ENCODE assay signal across 9 cellular contexts in genomic region chr1:178579562-178579961, GRCh38.
DNase-seq lines count a peak whose midpoint lies in the region; ATAC-seq, FAIRE-seq and TF ChIP-seq lines count a peak whose summit lies in the region.
"Had no signal": no experiment of that assay in that cellular context is flagged by ENCODE, and none has a peak within 500 bp of the region (broad histone marks: within the 10 kb centered on the region; RNA-seq: fewer than 3 reads in every experiment).

No MANE protein-coding gene starts in this region.

- H3K36me3 ChIP-seq in SU-DHL-6 (ENCODE audit: low read length): no peaks in the 10 kb centered on the region
- no peaks in the 10 kb centered on the region for H3K36me3 ChIP-seq in HepG2 (replicated peaks in 1 of 2; ENCODE audit: control insufficient read depth in 1 of 2, insufficient read depth in 2 of 2, low read length in 2 of 2)

- H3K27ac ChIP-seq in SU-DHL-6 (ENCODE audit: low read depth, low read length): peak overlapping the region; percentile 97
- H3K27ac ChIP-seq in HepG2 (ENCODE audit: extremely low read length, insufficient read depth, low read length): no peak overlapping the region

- no peaks in the 10 kb centered on the region for H3K9me2 ChIP-seq in SU-DHL-6 (replicated peaks; ENCODE audit: insufficient read depth, low read length)

- H3K9me3 ChIP-seq in SU-DHL-6 (ENCODE audit: insufficient read depth, low read length) (no peaks in the 10 kb centered on the region), HepG2 (ENCODE audit: low read length) (no peaks in the 10 kb centered on the region)

- no peak for TF ChIP-seq RAD21 in HepG2 (CRISPR knock-in tag; IDR thresholded peaks at IDR 0.05)

- BruUV-seq in HepG2 (replicated peaks; lab: Mats Ljungman, UMichigan): no TSS peak

- no peak for DNase-seq in SW480 (ENCODE audit: low spot score)
- DNase-seq in HepG2 (ENCODE audit: low spot score): no peak
- no peak for DNase-seq in NCI-H146 treated with DMSO at 0.1 percent for 48 hours (lab: John Stamatoyannopoulos, UW; ENCODE audit: unreplicated experiment)
- DNase-seq in stimulated activated naive CD4-positive, alpha-beta T cell (lab: John Stamatoyannopoulos, UW): no peak
- DNase-seq: NCI-H1092 had no signal

- intact Hi-C loops in HepG2 (cut with micrococcal nuclease; ENCODE audit: unreplicated experiment): no loop called here

- H4K20me1 ChIP-seq in SU-DHL-6 (ENCODE audit: low read depth, low read length) (no peaks in the 10 kb centered on the region), HepG2 (ENCODE audit: insufficient read depth, low read length) (no peaks in the 10 kb centered on the region)

- peaks cover 64% of the 10 kb centered on the region for H3F3A ChIP-seq in SU-DHL-6 (ENCODE audit: insufficient read depth)

- H3K79me2 ChIP-seq in SU-DHL-6 (ENCODE audit: insufficient read depth, low read length) (no peaks in the 10 kb centered on the region), HepG2 (ENCODE audit: insufficient read depth, low read length) (no peaks in the 10 kb centered on the region)

- CTCF ChIA-PET in HepG2 (lab: Yijun Ruan, JAX; ENCODE audit: low intra/inter-chr PET ratio, low total read pairs): no interaction called here

- ATAC-seq in GM18868 (IDR thresholded peaks at IDR 0.05; ENCODE audit: unreplicated experiment) (peak; percentile 59), GM21576 (IDR thresholded peaks at IDR 0.05; ENCODE audit: unreplicated experiment) (peak; percentile 60), HG03342 (IDR thresholded peaks at IDR 0.05; ENCODE audit: unreplicated experiment) (peak; percentile 47), HepG2 (no peak)

- TF ChIP-seq POLR2A in HepG2 (IDR thresholded peaks at IDR 0.05; ENCODE audit: insufficient read depth in 1 of 2, low read depth in 2 of 2, low read length in 2 of 2): no peak

- H3K4me1 ChIP-seq in HepG2 (ENCODE audit: insufficient read depth, low read length): no peaks in the 10 kb centered on the region

- WGBS in HepG2 (ENCODE audit: low lambda C conversion rate): 74% methylated on average over 5 of the region's 6 CpGs

- in situ Hi-C loops in HepG2 (cut with HindIII; ENCODE audit: extremely low pct_ligation_motif_present, low pct_unique_long_range_greater_than_20kb): no loop called here

- TF ChIP-seq CTCF in SU-DHL-6 (IDR thresholded peaks at IDR 0.05; ENCODE audit: insufficient read depth, low read length, poor library complexity, severe bottlenecking) (no peak), HepG2 (CRISPR knock-in tag; IDR thresholded peaks at IDR 0.05) (no peak)

- TF ChIP-seq EP300 in HepG2 (IDR thresholded peaks at IDR 0.05; ENCODE audit: low read depth in 2 of 2, low read length in 2 of 2): no peak
- no peak for TF ChIP-seq EP300 in HepG2 (CRISPR knock-in tag; IDR thresholded peaks at IDR 0.05; ENCODE audit: borderline replicate concordance)

- H3K9ac ChIP-seq in SU-DHL-6 (ENCODE audit: low read length) (peak overlapping the region; percentile 64), HepG2 (ENCODE audit: insufficient read depth, low read depth, low read length) (no peak overlapping the region)

- H3K4me3 ChIP-seq in SU-DHL-6 (ENCODE audit: insufficient read depth, low read length, poor library complexity, severe bottlenecking): peak overlapping the region; percentile 31
- H3K4me3 ChIP-seq in HepG2 (replicated peaks in 1 of 3; ENCODE audit: insufficient read depth in 1 of 3, low read depth in 2 of 3, low read length in 3 of 3): no peak overlapping the region

- H3K4me2 ChIP-seq in SU-DHL-6 (ENCODE audit: low read depth, low read length, poor library complexity, severe bottlenecking) (peak overlapping the region; percentile 66), HepG2 (ENCODE audit: low read depth, low read length) (no peak overlapping the region)

- FAIRE-seq in HepG2 (lab: Jason Lieb, UNC): no peak

- H3K27me3 ChIP-seq in SU-DHL-6 (ENCODE audit: low read length) (no peaks in the 10 kb centered on the region), HepG2 (ENCODE audit: control insufficient read depth in 1 of 2, insufficient read depth in 2 of 2, low read length in 2 of 2) (no peaks in the 10 kb centered on the region)

- H2AFZ ChIP-seq in SU-DHL-6 (ENCODE audit: low read depth, low read length, severe bottlenecking): no peak overlapping the region
- no peak overlapping the region for H2AFZ ChIP-seq in HepG2 (ENCODE audit: low read length)

- POLR2A ChIA-PET in HepG2 (lab: Yijun Ruan, JAX): no interaction called here

TF ChIP-seq in HepG2, 621 proteins besides CTCF, POLR2A, EP300 and RAD21:
- TF ChIP-seq PRMT3 (CRISPR knock-in tag; IDR thresholded peaks at IDR 0.05; ENCODE audit: borderline replicate concordance, low read depth): no peak
- no peak for TF ChIP-seq SAP130 (CRISPR knock-in tag; IDR thresholded peaks at IDR 0.05; ENCODE audit: low read depth)
- TF ChIP-seq RFX3 (CRISPR knock-in tag; IDR thresholded peaks at IDR 0.05): no peak
- TF ChIP-seq ZKSCAN8 (CRISPR knock-in tag; IDR thresholded peaks at IDR 0.05; ENCODE audit: borderline replicate concordance): no peak
- TF ChIP-seq KDM5B (CRISPR knock-in tag; IDR thresholded peaks at IDR 0.05; ENCODE audit: borderline replicate concordance): no peak
- no peak for TF ChIP-seq ZFYVE20 (CRISPR knock-in tag; IDR thresholded peaks at IDR 0.05; ENCODE audit: borderline replicate concordance, low read depth)
- TF ChIP-seq ZNF614 (CRISPR knock-in tag; IDR thresholded peaks at IDR 0.05; ENCODE audit: borderline replicate concordance): no peak
- TF ChIP-seq ZFP1 (CRISPR knock-in tag; IDR thresholded peaks at IDR 0.05): no peak
- no peak for TF ChIP-seq CCDC6 (CRISPR knock-in tag; IDR thresholded peaks at IDR 0.05)
- no peak for TF ChIP-seq KLF13 (CRISPR knock-in tag; IDR thresholded peaks at IDR 0.05)
- TF ChIP-seq ZBTB38 (CRISPR knock-in tag; IDR thresholded peaks at IDR 0.05): no peak
- no peak for TF ChIP-seq E2F1 (CRISPR knock-in tag; IDR thresholded peaks at IDR 0.05)
- no peak for TF ChIP-seq HMG20B (CRISPR knock-in tag; conservative IDR thresholded peaks at IDR 0.05)
- no peak for TF ChIP-seq HIVEP1 (CRISPR knock-in tag; IDR thresholded peaks at IDR 0.05)
